Comparison of ENCODE assay signal across 18 cellular contexts in genomic region chr4:148849581-148849980, GRCh38.
"Had no signal": no experiment of that assay in that cellular context is flagged by ENCODE, and none has a peak within 500 bp of the region (broad histone marks: within the 10 kb centered on the region; RNA-seq: fewer than 3 reads in every experiment).

No MANE protein-coding gene starts in this region.

- H3K27me3 ChIP-seq: adrenal gland, ovary, sigmoid colon, thyroid gland, uterus had no signal

- DNase-seq: activated CD4-positive, alpha-beta T cell treated with anti-CD3 and anti-CD28 coated beads, Interleukin-2, amount 50 U/mL, for 4 hours; activated gamma-delta T cell treated with Interleukin-2 at 50 U/mL for 16 hours; adrenal gland; dermis blood vessel endothelial cell; effector memory CD8-positive, alpha-beta T cell; foreskin fibroblast; glutamatergic neuron; naive thymus-derived CD8-positive, alpha-beta T cell; ovary; sigmoid colon; stimulated activated CD4-positive, alpha-beta T cell treated with anti-CD3 and anti-CD28 coated beads, Interleukin-4, amount 100 ng/mL, for 4 hours; stimulated activated naive CD4-positive, alpha-beta T cell; SW 1271; thyroid gland; uterus had no signal

- FAIRE-seq: astrocyte, keratinocyte had no signal

- H3K9me3 ChIP-seq: adrenal gland, ovary, sigmoid colon, thyroid gland, uterus had no signal

- H3K4me1 ChIP-seq: adrenal gland, thyroid gland, uterus had no signal

- ATAC-seq: activated naive CD4-positive, alpha-beta T cell treated with anti-CD3 and anti-CD28 coated beads, Interleukin-2, amount 50 U/mL, for 72 hours; effector memory CD8-positive, alpha-beta T cell; naive thymus-derived CD8-positive, alpha-beta T cell had no signal

- H3K4me1 Mint-ChIP-seq: naive thymus-derived CD8-positive, alpha-beta T cell had no signal

- H3K9me3 Mint-ChIP-seq: activated naive CD4-positive, alpha-beta T cell treated with anti-CD3 and anti-CD28 coated beads, Interleukin-2, amount 50 U/mL, for 72 hours; effector memory CD8-positive, alpha-beta T cell had no signal

- H3K36me3 Mint-ChIP-seq: activated naive CD4-positive, alpha-beta T cell treated with anti-CD3 and anti-CD28 coated beads, Interleukin-2, amount 50 U/mL, for 72 hours had no signal

- H3K27ac ChIP-seq: adrenal gland, ovary, sigmoid colon, thyroid gland, uterus had no signal

- H3K4me3 ChIP-seq: adrenal gland, ovary, sigmoid colon, thyroid gland, uterus had no signal

- H3K36me3 ChIP-seq: adrenal gland, ovary, sigmoid colon, thyroid gland, uterus had no signal

- H3K27me3 Mint-ChIP-seq: effector memory CD8-positive, alpha-beta T cell; naive thymus-derived CD8-positive, alpha-beta T cell had no signal

- H3K27ac Mint-ChIP-seq: activated naive CD4-positive, alpha-beta T cell treated with anti-CD3 and anti-CD28 coated beads, Interleukin-2, amount 50 U/mL, for 72 hours; effector memory CD8-positive, alpha-beta T cell; naive thymus-derived CD8-positive, alpha-beta T cell had no signal

- H3K4me3 Mint-ChIP-seq: effector memory CD8-positive, alpha-beta T cell; naive thymus-derived CD8-positive, alpha-beta T cell had no signal
